ENCODE assay signal across 20 cellular contexts in genomic region chr10:23897864-23898263, GRCh38.
DNase-seq lines count a peak whose midpoint lies in the region; ATAC-seq and TF ChIP-seq lines count a peak whose summit lies in the region.
"Had no signal": no experiment of that assay in that cellular context is flagged by ENCODE, and none has a peak within 500 bp of the region (broad histone marks: within the 10 kb centered on the region; RNA-seq: fewer than 3 reads in every experiment).

No MANE protein-coding gene starts in this region.

- no peak overlapping the region for H3K4me3 Mint-ChIP-seq in T-helper 2 cell treated with Interferon-gamma antibody and Interleukin-4, amounts not matched to agents 5 μg/mL and 100 μg/mL, for 36 hours
- H3K4me3 Mint-ChIP-seq: CD14-positive monocyte; CD4-positive, alpha-beta T cell; CD8-positive, alpha-beta memory T cell; H9 had no signal

- TF ChIP-seq CTCF in right atrium auricular region (IDR thresholded peaks at IDR 0.05), result no peak

- H3K36me3 ChIP-seq in right atrium auricular region, result no peaks in the 10 kb centered on the region
- H3K36me3 ChIP-seq: BE2C; BLaER1 treated with 17β-estradiol and CSF1 and Interleukin-3, amounts not matched to agents 10 nM and 100 nM had no signal

- H3K27ac ChIP-seq in right atrium auricular region (no peak overlapping the region), right cardiac atrium (ENCODE audit: low read length) (no peak overlapping the region)
- H3K27ac ChIP-seq: 22Rv1; BLaER1 treated with 17β-estradiol and CSF1 and Interleukin-3, amounts not matched to agents 10 nM and 100 nM; GM23248 had no signal

- H3K4me1 ChIP-seq in right atrium auricular region (no peaks in the 10 kb centered on the region), right cardiac atrium (ENCODE audit: control insufficient read depth, insufficient read depth, low read length) (peaks cover 3% of the 10 kb centered on the region)
- H3K4me1 ChIP-seq: BE2C had no signal

- no peak overlapping the region for H3K27ac Mint-ChIP-seq in T-helper 2 cell treated with Interferon-gamma antibody and Interleukin-4, amounts not matched to agents 5 μg/mL and 100 μg/mL, for 36 hours
- H3K27ac Mint-ChIP-seq: CD14-positive monocyte; CD4-positive, alpha-beta T cell; CD8-positive, alpha-beta memory T cell; H9 had no signal

- ATAC-seq in Right ventricle myocardium inferior (peak; percentile 79), right cardiac atrium (peak; percentile 70 to 84)
- ATAC-seq: GM12878, HCT116 had no signal

- intact Hi-C loops in Right ventricle myocardium inferior (cut with DNase I), result no loop called here
- intact Hi-C loops in right cardiac atrium (cut with DNase I), result no loop called here

- H3K9me3 ChIP-seq in right atrium auricular region (no peaks in the 10 kb centered on the region), right cardiac atrium (ENCODE audit: control insufficient read depth, low read length) (no peaks in the 10 kb centered on the region)
- H3K9me3 ChIP-seq: BE2C had no signal

- H3K27me3 Mint-ChIP-seq in T-helper 2 cell treated with Interferon-gamma antibody and Interleukin-4, amounts not matched to agents 5 μg/mL and 100 μg/mL, for 36 hours (ENCODE audit: low read depth), result no peaks in the 10 kb centered on the region
- H3K27me3 Mint-ChIP-seq: CD4-positive, alpha-beta T cell; CD8-positive, alpha-beta memory T cell had no signal

- H3K4me3 ChIP-seq in right atrium auricular region (no peak overlapping the region), right cardiac atrium (ENCODE audit: low read length) (no peak overlapping the region)
- H3K4me3 ChIP-seq: BLaER1 treated with 17β-estradiol and CSF1 and Interleukin-3, amounts not matched to agents 10 nM and 100 nM; GM12878; GM23248 had no signal

- no peaks in the 10 kb centered on the region for H3K4me1 Mint-ChIP-seq in T-helper 2 cell treated with Interferon-gamma antibody and Interleukin-4, amounts not matched to agents 5 μg/mL and 100 μg/mL, for 36 hours (ENCODE audit: low read depth)
- H3K4me1 Mint-ChIP-seq: CD14-positive monocyte; CD8-positive, alpha-beta memory T cell; H9 had no signal

- WGBS in right cardiac atrium, result 62% methylated on average over 3 of the region's 3 CpGs

- H3K9me3 Mint-ChIP-seq in T-helper 2 cell treated with Interferon-gamma antibody and Interleukin-4, amounts not matched to agents 5 μg/mL and 100 μg/mL, for 36 hours, result peaks cover 15% of the 10 kb centered on the region
- H3K9me3 Mint-ChIP-seq: H9 had no signal

- H3K27me3 ChIP-seq in right atrium auricular region (no peaks in the 10 kb centered on the region), right cardiac atrium (ENCODE audit: control insufficient read depth, insufficient read depth) (no peaks in the 10 kb centered on the region)
- H3K27me3 ChIP-seq: BE2C; BLaER1 treated with 17β-estradiol and CSF1 and Interleukin-3, amounts not matched to agents 10 nM and 100 nM had no signal

- no peak for DNase-seq in Right ventricle myocardium inferior (ENCODE audit: missing footprints)
- DNase-seq in right atrium auricular region (ENCODE audit: low spot score), result no peak
- peak; percentile 29 for DNase-seq in Ammon's horn (ENCODE audit: low spot score)
- DNase-seq in right cardiac atrium, result no peak
- DNase-seq in GOT3 (lab: John Stamatoyannopoulos, UW), result no peak
- DNase-seq in T-helper 2 cell treated with Interferon-gamma antibody and Interleukin-4, amounts not matched to agents 5 μg/mL and 100 μg/mL, for 36 hours (ENCODE audit: low spot score), result no peak
- DNase-seq: BE2C; CD4-positive, alpha-beta T cell; CD8-positive, alpha-beta memory T cell; DMS 273 treated with DMSO at 0.1 percent for 48 hours; DMS79; EL; GDM1; GM23248; H9 had no signal

- H3K36me3 Mint-ChIP-seq in T-helper 2 cell treated with Interferon-gamma antibody and Interleukin-4, amounts not matched to agents 5 μg/mL and 100 μg/mL, for 36 hours (ENCODE audit: low read depth), result no peaks in the 10 kb centered on the region
- H3K36me3 Mint-ChIP-seq: CD14-positive monocyte; CD8-positive, alpha-beta memory T cell had no signal
